Comparison of ENCODE assay signal across 1 cellular context in genomic region chr6:4800662-4801061, GRCh38.
A peak's percentile ranks its signal among the peaks of the same experiment; 100 is the strongest.
TF ChIP-seq lines count a peak whose summit lies in the region.

No MANE protein-coding gene starts in this region.

TF ChIP-seq in GM12878, 131 proteins besides CTCF, POLR2A, EP300 and RAD21 (continued from another document):
- TF ChIP-seq ZBTB40 (IDR thresholded peaks at IDR 0.05; ENCODE audit: borderline replicate concordance) (no peak), NFIC (IDR thresholded peaks at IDR 0.05; ENCODE audit: low read depth, low read length) (no peak), SMC3 (IDR thresholded peaks at IDR 0.05; ENCODE audit: borderline replicate concordance, low read length) (no peak), EGR1 (IDR thresholded peaks at IDR 0.05; ENCODE audit: borderline replicate concordance in 1 of 2, low read depth in 2 of 2, low read length in 2 of 2) (no peak), PML (IDR thresholded peaks at IDR 0.05; ENCODE audit: low read length) (no peak), ZNF274 (IDR thresholded peaks at IDR 0.05; ENCODE audit: insufficient read depth, insufficient read length) (no peak), TBL1XR1 (IDR thresholded peaks at IDR 0.05; ENCODE audit: low read depth, low read length) (no peak), SREBF1 (IDR thresholded peaks at IDR 0.05; ENCODE audit: low read length) (no peak), CUX1 (IDR thresholded peaks at IDR 0.05; ENCODE audit: insufficient replicate concordance, low read depth, low read length) (no peak), IRF4 (IDR thresholded peaks at IDR 0.05; ENCODE audit: low read depth, low read length) (no peak), NBN (IDR thresholded peaks at IDR 0.05) (peak; percentile 45; the same call in 1 of the 2 replicates), HSF1 (IDR thresholded peaks at IDR 0.05; ENCODE audit: low read depth, low read length) (no peak), WRNIP1 (IDR thresholded peaks at IDR 0.05; ENCODE audit: borderline replicate concordance, low read depth, low read length) (no peak), CEBPZ (IDR thresholded peaks at IDR 0.05; ENCODE audit: low read depth, low read length) (no peak), POU2F2 (IDR thresholded peaks at IDR 0.05; ENCODE audit: borderline replicate concordance, low read depth, low read length) (no peak), RELA (IDR thresholded peaks at IDR 0.05; ENCODE audit: borderline replicate concordance, partially characterized antibody) (no peak), BCLAF1 (IDR thresholded peaks at IDR 0.05) (no peak), BRCA1 (IDR thresholded peaks at IDR 0.05; ENCODE audit: low read depth, low read length) (no peak), SPI1 (IDR thresholded peaks at IDR 0.05; ENCODE audit: borderline replicate concordance, insufficient read depth, low read depth, low read length) (no peak), STAT3 (IDR thresholded peaks at IDR 0.05; ENCODE audit: low read depth, low read length) (no peak), ATF3 (IDR thresholded peaks at IDR 0.05; ENCODE audit: borderline replicate concordance, extremely low read depth, low read depth, low read length) (no peak), CBX3 (IDR thresholded peaks at IDR 0.05; ENCODE audit: borderline replicate concordance, low read depth) (no peak), MAX (IDR thresholded peaks at IDR 0.05; ENCODE audit: low read depth, low read length) (no peak), ETV6 (conservative IDR thresholded peaks at IDR 0.05 in 1 of 2, IDR thresholded peaks at IDR 0.05 in 1 of 2; ENCODE audit: borderline replicate concordance in 1 of 2, low read depth in 1 of 2) (no peak), CHD4 (IDR thresholded peaks at IDR 0.05) (no peak), USF2 (IDR thresholded peaks at IDR 0.05; ENCODE audit: borderline replicate concordance, low read depth, low read length) (no peak), SKIL (IDR thresholded peaks at IDR 0.05; ENCODE audit: low read depth, poor library complexity, severe bottlenecking) (peak; percentile 19), TAF1 (IDR thresholded peaks at IDR 0.05; ENCODE audit: borderline replicate concordance, low read depth, low read length) (no peak), KDM1A (IDR thresholded peaks at IDR 0.05; ENCODE audit: borderline replicate concordance) (no peak), ZZZ3 (IDR thresholded peaks at IDR 0.05; ENCODE audit: control insufficient read depth, insufficient read length, low read depth) (no peak)
